1 cellular context compared by ENCODE assay signal in the genomic region with DNA sequence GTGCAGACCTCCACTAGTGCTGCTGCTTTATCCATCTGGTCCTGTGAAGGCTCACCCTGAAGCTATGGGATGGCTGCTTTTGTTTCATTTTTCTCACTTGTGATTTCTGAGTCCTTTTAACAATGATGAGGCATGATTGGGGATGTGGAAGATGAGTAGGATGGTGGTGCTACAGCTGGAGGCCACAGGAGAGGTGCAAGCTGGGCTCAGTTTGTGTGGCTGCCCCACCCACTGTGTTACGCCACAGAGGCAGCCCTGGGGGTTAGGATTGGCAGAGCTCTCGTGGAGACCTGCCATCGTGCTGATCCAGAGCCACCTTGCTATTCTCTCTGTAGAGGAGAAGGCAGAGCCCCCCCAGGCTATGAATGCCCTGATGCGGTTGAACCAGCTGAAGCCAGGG.
TF ChIP-seq lines count a peak whose summit lies in the region.

No MANE protein-coding gene starts in this region.

TF ChIP-seq in GM12878, 131 proteins besides CTCF, POLR2A, EP300 and RAD21:
- TF ChIP-seq ESRRA (IDR thresholded peaks at IDR 0.05; ENCODE audit: low read length): no peak
- TF ChIP-seq NFXL1 (IDR thresholded peaks at IDR 0.05; ENCODE audit: borderline replicate concordance): no peak
- TF ChIP-seq ZNF384 (IDR thresholded peaks at IDR 0.05; ENCODE audit: borderline replicate concordance, low read depth, low read length): no peak
- TF ChIP-seq, protein P1, sequence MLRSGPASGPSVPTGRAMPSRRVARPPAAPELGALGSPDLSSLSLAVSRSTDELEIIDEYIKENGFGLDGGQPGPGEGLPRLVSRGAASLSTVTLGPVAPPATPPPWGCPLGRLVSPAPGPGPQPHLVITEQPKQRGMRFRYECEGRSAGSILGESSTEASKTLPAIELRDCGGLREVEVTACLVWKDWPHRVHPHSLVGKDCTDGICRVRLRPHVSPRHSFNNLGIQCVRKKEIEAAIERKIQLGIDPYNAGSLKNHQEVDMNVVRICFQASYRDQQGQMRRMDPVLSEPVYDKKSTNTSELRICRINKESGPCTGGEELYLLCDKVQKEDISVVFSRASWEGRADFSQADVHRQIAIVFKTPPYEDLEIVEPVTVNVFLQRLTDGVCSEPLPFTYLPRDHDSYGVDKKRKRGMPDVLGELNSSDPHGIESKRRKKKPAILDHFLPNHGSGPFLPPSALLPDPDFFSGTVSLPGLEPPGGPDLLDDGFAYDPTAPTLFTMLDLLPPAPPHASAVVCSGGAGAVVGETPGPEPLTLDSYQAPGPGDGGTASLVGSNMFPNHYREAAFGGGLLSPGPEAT (IDR thresholded peaks at IDR 0.05; ENCODE audit: low read depth): no peak
- no peak for TF ChIP-seq POU2F2 (IDR thresholded peaks at IDR 0.05; ENCODE audit: borderline replicate concordance, low read depth, low read length)
- no peak for TF ChIP-seq SMAD1 (IDR thresholded peaks at IDR 0.05; ENCODE audit: low read depth, partially characterized antibody)
- no peak for TF ChIP-seq SUZ12 (IDR thresholded peaks at IDR 0.05; ENCODE audit: unreplicated experiment)
- no peak for TF ChIP-seq SIX5 (IDR thresholded peaks at IDR 0.05; ENCODE audit: low read depth, low read length, severe bottlenecking)
- TF ChIP-seq TCF7 (IDR thresholded peaks at IDR 0.05; ENCODE audit: borderline replicate concordance): no peak
- no peak for TF ChIP-seq ZBED1 (IDR thresholded peaks at IDR 0.05; ENCODE audit: borderline replicate concordance)
- no peak for TF ChIP-seq NBN (IDR thresholded peaks at IDR 0.05)
- TF ChIP-seq POLR2AphosphoS5 (IDR thresholded peaks at IDR 0.05; ENCODE audit: low read length): no peak; the same call in 1 of the 2 replicates
- no peak for TF ChIP-seq HCFC1 (IDR thresholded peaks at IDR 0.05; ENCODE audit: low read length)
